In the genomic region with DNA sequence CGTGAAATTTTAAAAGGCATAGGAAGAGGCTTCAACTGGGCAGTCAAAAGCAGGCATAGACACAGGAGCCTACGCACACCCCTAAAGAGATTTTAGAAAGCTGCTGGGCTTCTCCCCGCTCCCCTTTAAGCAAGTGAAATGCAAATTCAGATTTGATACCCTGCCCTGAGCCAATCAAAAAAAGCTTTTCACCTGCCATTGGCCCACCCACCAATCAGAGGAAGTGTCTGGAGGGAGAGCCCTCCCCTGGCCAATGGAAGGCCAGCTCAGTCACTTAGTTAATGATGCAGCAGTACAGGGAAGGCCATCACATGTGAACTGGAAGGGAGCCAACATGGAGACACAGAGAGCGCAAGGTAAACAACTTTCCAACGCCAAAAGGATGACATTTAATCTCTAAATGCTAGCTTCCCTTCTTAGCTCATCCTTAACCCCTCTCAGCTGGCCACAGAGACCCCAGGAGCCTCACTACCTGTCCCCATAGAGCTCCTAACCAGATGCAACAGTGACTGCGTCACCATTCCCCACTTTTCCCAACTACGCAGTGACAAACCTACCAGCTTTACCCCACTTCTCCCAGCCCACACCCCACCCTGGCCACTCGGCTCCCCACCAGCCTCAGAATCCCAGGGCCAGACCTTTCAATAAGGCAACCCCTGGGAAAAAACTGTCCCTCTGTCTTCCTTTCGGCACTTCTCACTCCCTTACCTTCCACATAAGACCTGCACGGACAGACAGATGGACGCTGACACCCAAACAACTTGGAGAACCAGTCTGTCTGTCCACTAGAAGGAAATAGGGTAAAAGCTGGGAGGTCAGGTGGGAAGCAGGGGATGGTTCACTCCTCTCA, we compare ENCODE assay signal across 8 cellular contexts.
DNase-seq lines count a peak whose midpoint lies in the region; ATAC-seq and TF ChIP-seq lines count a peak whose summit lies in the region.

No MANE protein-coding gene starts in this region.

- H3K9me3 ChIP-seq in Caco-2: no peaks in the 10 kb centered on the region

- no peak overlapping the region for H3K4ac ChIP-seq in mesendoderm (ENCODE audit: low read depth, low read length)

- TF ChIP-seq CTCF in Caco-2 (IDR thresholded peaks at IDR 0.05; ENCODE audit: insufficient read depth in 1 of 2, low read depth in 1 of 2, low read length in 1 of 2, severe bottlenecking in 1 of 2, unreplicated experiment in 1 of 2): no peak

- H2BK15ac ChIP-seq in mesendoderm (replicated peaks; ENCODE audit: low read depth): no peak overlapping the region

- H3K36me3 ChIP-seq in Caco-2 (ENCODE audit: control insufficient read depth, insufficient read depth, low read length) (peaks cover 1% of the 10 kb centered on the region), mesendoderm (ENCODE audit: control insufficient read depth, insufficient read depth, low read length) (no peaks in the 10 kb centered on the region)

- peaks cover 45% of the 10 kb centered on the region for H3K4me1 Mint-ChIP-seq in Caco-2 (ENCODE audit: low read depth, unreplicated experiment)
- H3K4me1 Mint-ChIP-seq in activated CD4-positive, alpha-beta T cell treated with anti-CD3 and anti-CD28 coated beads for 36 hours: peaks cover 87% of the 10 kb centered on the region

- no CpG with 5 or more reads among the region's 11 CpGs for WGBS in mesendoderm (ENCODE audit: extremely low coverage, insufficient coverage, low lambda C conversion rate)

- POLR2A ChIA-PET in Caco-2 (lab: Charles Lee): interaction anchor here (0.8 kb wide), 2 partner anchors 25 to 52 kb away, joined by 3 read pairs; no protein-coding TSS in a partner anchor
- POLR2A ChIA-PET in activated CD4-positive, alpha-beta T cell treated with anti-CD3 and anti-CD28 coated beads for 36 hours (lab: Charles Lee): interaction anchor here (0.8 to 2.7 kb wide), 8 partner anchors 10 to 52 kb away, joined by 3 to 19 read pairs (median 3); no protein-coding TSS in a partner anchor

- H3K9me3 Mint-ChIP-seq in Caco-2 (ENCODE audit: unreplicated experiment): no peaks in the 10 kb centered on the region
- H3K9me3 Mint-ChIP-seq in activated CD4-positive, alpha-beta T cell treated with anti-CD3 and anti-CD28 coated beads for 36 hours (ENCODE audit: low read depth): no peaks in the 10 kb centered on the region

- H3K4me3 ChIP-seq in Caco-2 (ENCODE audit: low read depth, low read length): peak overlapping the region; percentile 28
- no peak overlapping the region for H3K4me3 ChIP-seq in mesendoderm (ENCODE audit: low read length)

- no peaks in the 10 kb centered on the region for H3K79me2 ChIP-seq in mesendoderm (ENCODE audit: control insufficient read depth, insufficient read depth, low read length)

- H3K27me3 ChIP-seq in Caco-2 (replicated peaks; ENCODE audit: control insufficient read depth, insufficient read depth, low read length) (no peaks in the 10 kb centered on the region), mesendoderm (ENCODE audit: insufficient read depth, low read length, poor library complexity) (no peaks in the 10 kb centered on the region)

- no peak overlapping the region for H3K18ac ChIP-seq in mesendoderm (ENCODE audit: low read length)

- peak overlapping the region; percentile 80 for H3K27ac Mint-ChIP-seq in Caco-2 (ENCODE audit: unreplicated experiment)
- H3K27ac Mint-ChIP-seq in activated CD4-positive, alpha-beta T cell treated with anti-CD3 and anti-CD28 coated beads for 36 hours: peak overlapping the region; percentile 94

- CTCF ChIA-PET in Caco-2 (lab: Charles Lee): interaction anchor here (0.8 to 1.5 kb wide), 5 partner anchors 11 to 140 kb away, joined by 3 to 9 read pairs (median 6); no protein-coding TSS in a partner anchor
- CTCF ChIA-PET in activated CD4-positive, alpha-beta T cell treated with anti-CD3 and anti-CD28 coated beads for 36 hours (lab: Charles Lee): interaction anchor here (0.9 to 11.2 kb wide), 10 partner anchors 11 to 141 kb away, joined by 3 to 297 read pairs (median 6); no protein-coding TSS in a partner anchor

- no peak overlapping the region for H4K8ac ChIP-seq in mesendoderm (ENCODE audit: low read depth, low read length)

- H3K4me1 ChIP-seq in Caco-2 (peaks cover 34% of the 10 kb centered on the region), mesendoderm (ENCODE audit: control insufficient read depth, low read depth, low read length) (no peaks in the 10 kb centered on the region)

- H3K56ac ChIP-seq in mesendoderm (ENCODE audit: low read length): no peak overlapping the region

- peak; percentile 69 for ATAC-seq in GM19395 (IDR thresholded peaks at IDR 0.05; ENCODE audit: unreplicated experiment)
- ATAC-seq in HG03457 (IDR thresholded peaks at IDR 0.05; ENCODE audit: unreplicated experiment): peak; percentile 53
- ATAC-seq in activated CD4-positive, alpha-beta T cell treated with anti-CD3 and anti-CD28 coated beads for 36 hours: peak; percentile 49

- no peak overlapping the region for H3K9ac ChIP-seq in mesendoderm (ENCODE audit: low read length)

- H3K4me2 ChIP-seq in mesendoderm (ENCODE audit: low read length): no peak overlapping the region

- no peak overlapping the region for H4K5ac ChIP-seq in mesendoderm (ENCODE audit: low read length)

- no peak overlapping the region for H2BK5ac ChIP-seq in mesendoderm (ENCODE audit: low read length)

- peaks cover 32% of the 10 kb centered on the region for H3K36me3 Mint-ChIP-seq in Caco-2 (ENCODE audit: insufficient read depth, unreplicated experiment)
- H3K36me3 Mint-ChIP-seq in activated CD4-positive, alpha-beta T cell treated with anti-CD3 and anti-CD28 coated beads for 36 hours (ENCODE audit: low read depth): peaks cover 41% of the 10 kb centered on the region

- intact Hi-C loops in Caco-2 (cut with micrococcal nuclease; ENCODE audit: unreplicated experiment): no loop called here
- intact Hi-C loops in activated CD4-positive, alpha-beta T cell treated with anti-CD3 and anti-CD28 coated beads for 36 hours (cut with DNase I, micrococcal nuclease): loop anchor here (1.0 to 10.0 kb wide), 6 partner anchors 26 to 1932 kb away; partner anchors contain the start of gene TRAF3IP3 (in 2 of the 2)

- no peak overlapping the region for H2BK120ac ChIP-seq in mesendoderm (ENCODE audit: low read depth, low read length)

- no peak overlapping the region for H2AK5ac ChIP-seq in mesendoderm (ENCODE audit: low read length)

- peak overlapping the region; percentile 74 for H3K4me3 Mint-ChIP-seq in Caco-2 (ENCODE audit: unreplicated experiment)
- H3K4me3 Mint-ChIP-seq in activated CD4-positive, alpha-beta T cell treated with anti-CD3 and anti-CD28 coated beads for 36 hours: peak overlapping the region; percentile 85

- no peak overlapping the region for H3K23ac ChIP-seq in mesendoderm (ENCODE audit: low read length)

- H3K79me1 ChIP-seq in mesendoderm (ENCODE audit: low read length): no peaks in the 10 kb centered on the region

- BruUV-seq in Caco-2 (replicated peaks; lab: Mats Ljungman, UMichigan): no TSS peak

- H3K27me3 Mint-ChIP-seq in Caco-2 (ENCODE audit: insufficient read depth, unreplicated experiment): no peaks in the 10 kb centered on the region
- H3K27me3 Mint-ChIP-seq in activated CD4-positive, alpha-beta T cell treated with anti-CD3 and anti-CD28 coated beads for 36 hours: no peaks in the 10 kb centered on the region

- H3K27ac ChIP-seq in mesendoderm (ENCODE audit: low read depth, low read length): no peak overlapping the region

- DNase-seq in Caco-2: peak; percentile 56 to 59
- DNase-seq in activated CD4-positive, alpha-beta T cell treated with anti-CD3 and anti-CD28 coated beads for 36 hours: peak; percentile 83
- DNase-seq in dermis blood vessel endothelial cell: peak; percentile 75
- DNase-seq in mesendoderm: peak; percentile 59
- DNase-seq in stimulated activated CD8-positive, alpha-beta memory T cell treated with anti-CD3 and anti-CD28 coated beads, Interleukin-4, amount 100 ng/mL, for 4 hours (ENCODE audit: low read depth in 2 of 2, low spot score in 1 of 2): peak; percentile 20 to 43
- DNase-seq in OCI-M2 (lab: John Stamatoyannopoulos, UW; ENCODE audit: unreplicated experiment): no peak
